Comparison of ENCODE assay signal across 10 cellular contexts in the genomic region with DNA sequence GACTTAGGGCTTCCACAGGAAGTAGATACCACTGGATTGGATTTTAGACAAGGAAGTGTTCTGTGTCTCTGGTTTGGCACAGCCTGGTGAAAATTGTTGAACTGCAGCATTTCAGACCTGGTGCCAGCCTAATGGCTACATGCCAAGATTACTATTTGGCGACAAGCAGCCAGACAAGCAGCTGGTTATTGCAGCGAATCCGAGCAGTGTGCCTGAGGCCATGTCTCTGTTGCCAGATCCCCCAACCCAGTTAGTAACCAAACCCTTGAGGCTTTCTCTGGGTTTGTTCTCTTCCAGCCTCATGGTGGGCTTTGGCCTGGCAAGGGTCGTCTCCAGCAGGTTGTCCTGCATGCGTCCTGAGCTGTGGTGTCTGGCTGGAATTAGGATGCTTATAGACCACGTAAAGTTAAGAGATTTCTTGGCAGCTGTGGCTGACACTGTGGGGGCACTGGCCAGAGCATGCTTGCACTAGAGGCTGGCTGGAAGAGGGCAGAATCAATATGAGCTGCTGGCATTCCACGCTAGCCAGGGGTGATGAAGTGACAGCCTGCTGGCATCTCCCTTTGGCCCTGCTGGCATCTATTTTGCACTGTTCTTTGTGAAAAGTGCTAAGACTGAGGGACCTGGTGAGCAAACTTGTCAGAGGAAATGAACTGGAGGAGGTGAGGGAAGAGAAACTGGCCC.
DNase-seq lines count a peak whose midpoint lies in the region; ATAC-seq, FAIRE-seq and TF ChIP-seq lines count a peak whose summit lies in the region.
"Had no signal": no experiment of that assay in that cellular context is flagged by ENCODE, and none has a peak within 500 bp of the region (broad histone marks: within the 10 kb centered on the region; RNA-seq: fewer than 3 reads in every experiment).

No MANE protein-coding gene starts in this region.

- H3K4me3 ChIP-seq in kidney (ENCODE audit: low read length in 2 of 2): no peak overlapping the region
- peak overlapping the region in 1 of 2 donors; percentile 30 for H3K4me3 ChIP-seq in stomach smooth muscle (ENCODE audit: low read length in 2 of 2)
- H3K4me3 ChIP-seq in effector memory CD4-positive, alpha-beta T cell (ENCODE audit: insufficient read depth, low read depth, low read length, poor library complexity, severe bottlenecking): no peak overlapping the region

- H3K9me3 ChIP-seq in kidney (ENCODE audit: control insufficient read depth in 1 of 2, low read length in 2 of 2): no peaks in the 10 kb centered on the region
- no peaks in the 10 kb centered on the region for H3K9me3 ChIP-seq in stomach smooth muscle (ENCODE audit: control insufficient read depth in 2 of 2, low read length in 2 of 2)
- H3K9me3 ChIP-seq in effector memory CD4-positive, alpha-beta T cell (ENCODE audit: control insufficient read depth, low read length): no peaks in the 10 kb centered on the region

- H3K4me1 ChIP-seq in kidney (ENCODE audit: control insufficient read depth in 1 of 2, insufficient read depth in 1 of 2, low read depth in 1 of 2, low read length in 2 of 2) (no peaks in the 10 kb centered on the region), stomach smooth muscle (ENCODE audit: control insufficient read depth, insufficient read depth, low read length) (peaks cover 15% of the 10 kb centered on the region)
- no peaks in the 10 kb centered on the region for H3K4me1 ChIP-seq in effector memory CD4-positive, alpha-beta T cell (ENCODE audit: control insufficient read depth, insufficient read depth, low read length, poor library complexity, severe bottlenecking)

- in situ Hi-C loops in KBM-7 (cut with MboI; ENCODE audit: low pct_unique_long_range_greater_than_20kb, low sequenced_read_pairs): no loop called here

- no peak for ATAC-seq in GM21390 (IDR thresholded peaks at IDR 0.05; ENCODE audit: unreplicated experiment)
- ATAC-seq: Panc1 had no signal

- FAIRE-seq in kidney (lab: Jason Lieb, UNC): no peak
- FAIRE-seq: G401.6 had no signal

- peak; percentile 68 for DNase-seq in NCI-H1105 (lab: John Stamatoyannopoulos, UW)
- DNase-seq in anterior cingulate cortex (lab: John Stamatoyannopoulos, UW): peak in 40 of 58 donors; percentile 3 to 57 (median 24)
- DNase-seq in kidney: peak; percentile 66
- DNase-seq in effector memory CD4-positive, alpha-beta T cell: no peak
- no peak for DNase-seq in KBM-7
- DNase-seq in DMS53 treated with DMSO at 0.1 percent for 48 hours (lab: John Stamatoyannopoulos, UW; ENCODE audit: unreplicated experiment): no peak

- H3K9ac ChIP-seq in kidney (ENCODE audit: low read length in 2 of 2) (no peak overlapping the region), stomach smooth muscle (ENCODE audit: low read length in 2 of 2) (no peak overlapping the region)

- H3K27ac ChIP-seq in kidney (ENCODE audit: low read depth in 2 of 2, low read length in 2 of 2) (no peak overlapping the region), stomach smooth muscle (ENCODE audit: low read length) (peak overlapping the region; percentile 50)
- H3K27ac ChIP-seq in effector memory CD4-positive, alpha-beta T cell (ENCODE audit: insufficient read depth, low read length, poor library complexity, severe bottlenecking): no peak overlapping the region

- H3K27me3 ChIP-seq in stomach smooth muscle (ENCODE audit: control insufficient read depth in 1 of 2, insufficient read depth in 2 of 2, low read length in 2 of 2): no peaks in the 10 kb centered on the region
- no peaks in the 10 kb centered on the region for H3K27me3 ChIP-seq in effector memory CD4-positive, alpha-beta T cell (replicated peaks; ENCODE audit: control insufficient read depth, insufficient read depth, low read length, poor library complexity, severe bottlenecking)

- intact Hi-C loops in kidney (cut with DNase I): no loop called here

- no peak for TF ChIP-seq CTCF in kidney (IDR thresholded peaks at IDR 0.05; ENCODE audit: borderline replicate concordance, extremely low read depth, insufficient read depth)

- no peaks in the 10 kb centered on the region for H3K36me3 ChIP-seq in kidney (ENCODE audit: control insufficient read depth in 1 of 2, insufficient read depth in 2 of 2, low read length in 2 of 2)
- no peaks in the 10 kb centered on the region for H3K36me3 ChIP-seq in stomach smooth muscle (ENCODE audit: control insufficient read depth in 2 of 2, insufficient read depth in 2 of 2, low read length in 2 of 2)
- no peaks in the 10 kb centered on the region for H3K36me3 ChIP-seq in effector memory CD4-positive, alpha-beta T cell (ENCODE audit: control insufficient read depth, insufficient read depth, low read length)

Comparison
In these comparisons a context has a peak if more than half of its experiments do, and no peak if none do; other contexts are left out.
1. DNase-seq: peak in NCI-H1105 (single experiment), anterior cingulate cortex (40 of 58) and kidney (single experiment); none in effector memory CD4-positive, alpha-beta T cell (0 of 3), KBM-7 (single experiment) and DMS53 treated with DMSO at 0.1 percent for 48 hours (single experiment).